In genomic region chr1:248627971-248628844, GRCh38 we compare ENCODE assay signal across 19 cellular contexts. TPM values are rescaled to one million over a fixed set of nuclear protein-coding genes. Genes with fewer than 3 reads are reported as not detected.
A peak's percentile ranks its signal among the peaks of the same experiment; 100 is the strongest.
DNase-seq lines count a peak whose midpoint lies in the region; ATAC-seq, FAIRE-seq and TF ChIP-seq lines count a peak whose summit lies in the region.
"Had no signal": no experiment of that assay in that cellular context is flagged by ENCODE, and none has a peak within 500 bp of the region (broad histone marks: within the 10 kb centered on the region; RNA-seq: fewer than 3 reads in every experiment).

No MANE protein-coding gene starts in this region.

- no peaks in the 10 kb centered on the region for H3K4me1 ChIP-seq in kidney (ENCODE audit: control insufficient read depth in 1 of 2, insufficient read depth in 1 of 2, low read depth in 1 of 2, low read length in 2 of 2)
- H3K4me1 ChIP-seq: BLaER1, gastrocnemius medialis had no signal

- H3K4me1 Mint-ChIP-seq in activated T-helper 17 cell treated with anti-CD3 and anti-CD28 coated beads, Interleukin-2, amount 50 U/mL, for 72 hours = no peaks in the 10 kb centered on the region
- H3K4me1 Mint-ChIP-seq: GM23338 had no signal

- no peak for FAIRE-seq in kidney (lab: Jason Lieb, UNC)

- H3K9ac ChIP-seq in kidney (ENCODE audit: low read length in 2 of 2) = no peak overlapping the region
- H3K9ac ChIP-seq: BLaER1 had no signal

- ATAC-seq in GM18499 (IDR thresholded peaks at IDR 0.05; ENCODE audit: insufficient read depth, unreplicated experiment) = peak; percentile 93
- ATAC-seq in GM19463 (IDR thresholded peaks at IDR 0.05; ENCODE audit: unreplicated experiment) = peak; percentile 93
- peak; percentile 99 for ATAC-seq in HG02870 (IDR thresholded peaks at IDR 0.05; ENCODE audit: unreplicated experiment)
- peak; percentile 80 for ATAC-seq in HG03521 (IDR thresholded peaks at IDR 0.05; ENCODE audit: unreplicated experiment)
- ATAC-seq in activated T-helper 17 cell treated with anti-CD3 and anti-CD28 coated beads, Interleukin-2, amount 50 U/mL, for 72 hours (replicated peaks) = no peak
- no peak for ATAC-seq in omental fat pad (ENCODE audit: low FRiP score)
- ATAC-seq in activated CD4-positive, CD25-positive, alpha-beta regulatory T cell treated with anti-CD3 and anti-CD28 coated beads, Interleukin-2, amount 50 U/mL, for 24 hours = no peak
- ATAC-seq: gastrocnemius medialis, GM23338, left colon had no signal

- no peaks in the 10 kb centered on the region for H3K9me3 ChIP-seq in kidney (ENCODE audit: control insufficient read depth in 1 of 2, low read length in 2 of 2)
- H3K9me3 ChIP-seq: BLaER1, gastrocnemius medialis had no signal

- no peak for DNase-seq in kidney
- DNase-seq in omental fat pad (ENCODE audit: low spot score) = no peak
- DNase-seq: activated CD4-positive, alpha-beta T cell treated with anti-CD3 and anti-CD28 coated beads, Interleukin-2, amount 50 U/mL, for 1 hour; effector memory CD4-positive, alpha-beta T cell; gastrocnemius medialis; left colon; NCI-H187; SW 1271 had no signal

- intact Hi-C loops in kidney (cut with DNase I) = no loop called here

- no peaks in the 10 kb centered on the region for H3K9me3 Mint-ChIP-seq in activated T-helper 17 cell treated with anti-CD3 and anti-CD28 coated beads, Interleukin-2, amount 50 U/mL, for 72 hours

- H3K36me3 ChIP-seq in kidney (ENCODE audit: control insufficient read depth in 1 of 2, insufficient read depth in 2 of 2, low read length in 2 of 2) = no peaks in the 10 kb centered on the region
- H3K36me3 ChIP-seq: BLaER1, gastrocnemius medialis had no signal

- TF ChIP-seq CTCF in kidney (IDR thresholded peaks at IDR 0.05; ENCODE audit: borderline replicate concordance, extremely low read depth, insufficient read depth) (no peak), omental fat pad (IDR thresholded peaks at IDR 0.05) (no peak)

- no peak overlapping the region for H3K27ac ChIP-seq in kidney (ENCODE audit: low read depth in 2 of 2, low read length in 2 of 2)
- H3K27ac ChIP-seq: BLaER1, gastrocnemius medialis had no signal

- no peaks in the 10 kb centered on the region for H3K36me3 Mint-ChIP-seq in activated T-helper 17 cell treated with anti-CD3 and anti-CD28 coated beads, Interleukin-2, amount 50 U/mL, for 72 hours (ENCODE audit: low read depth)

- H3K4me3 Mint-ChIP-seq in activated T-helper 17 cell treated with anti-CD3 and anti-CD28 coated beads, Interleukin-2, amount 50 U/mL, for 72 hours = no peak overlapping the region
- H3K4me3 Mint-ChIP-seq: GM23338 had no signal

- no peak overlapping the region for H3K4me3 ChIP-seq in kidney (ENCODE audit: low read length in 2 of 2)
- H3K4me3 ChIP-seq: BLaER1, gastrocnemius medialis, GM23338, smooth muscle cell had no signal

- no peaks in the 10 kb centered on the region for H3K27me3 Mint-ChIP-seq in activated T-helper 17 cell treated with anti-CD3 and anti-CD28 coated beads, Interleukin-2, amount 50 U/mL, for 72 hours

- H3K27ac Mint-ChIP-seq in activated T-helper 17 cell treated with anti-CD3 and anti-CD28 coated beads, Interleukin-2, amount 50 U/mL, for 72 hours = no peak overlapping the region
- H3K27ac Mint-ChIP-seq: GM23338 had no signal

RNA-seq across cellular contexts. Expression of gene OR2T11, which starts 6.7 kb away (rescaled TPM):
- total RNA-seq in kidney (0.57 TPM), omental fat pad (not detected)
- polyA plus RNA-seq in kidney (ENCODE audit: insufficient read depth, low read depth, low replicate concordance) = not detected
- not detected for total RNA-seq in activated T-helper 17 cell treated with anti-CD3 and anti-CD28 coated beads, Interleukin-2, amount 50 U/mL, for 72 hours
- total RNA-seq: gastrocnemius medialis, GM23338, left colon, smooth muscle cell, urinary bladder had no signal
- polyA plus RNA-seq: GM23338, neural cell, smooth muscle cell, urinary bladder had no signal

RNA-seq across cellular contexts. Expression of gene OR2T35, which starts 16.9 kb away (rescaled TPM):
- total RNA-seq in kidney (0.28 TPM), omental fat pad (not detected)
- not detected for polyA plus RNA-seq in kidney (ENCODE audit: insufficient read depth, low read depth, low replicate concordance)
- total RNA-seq in activated T-helper 17 cell treated with anti-CD3 and anti-CD28 coated beads, Interleukin-2, amount 50 U/mL, for 72 hours = not detected
- total RNA-seq: gastrocnemius medialis, GM23338, left colon, smooth muscle cell, urinary bladder had no signal
- polyA plus RNA-seq: GM23338, neural cell, smooth muscle cell, urinary bladder had no signal

RNA-seq across cellular contexts. Expression of gene OR2T27, which starts 27.1 kb away (rescaled TPM):
- total RNA-seq in kidney = not detected
- not detected for polyA plus RNA-seq in kidney (ENCODE audit: insufficient read depth, low read depth, low replicate concordance)
- not detected for total RNA-seq in activated T-helper 17 cell treated with anti-CD3 and anti-CD28 coated beads, Interleukin-2, amount 50 U/mL, for 72 hours
- not detected for total RNA-seq in omental fat pad
- total RNA-seq: gastrocnemius medialis, GM23338, left colon, smooth muscle cell, urinary bladder had no signal
- polyA plus RNA-seq: GM23338, neural cell, smooth muscle cell, urinary bladder had no signal

RNA-seq across cellular contexts. Expression of gene OR2T10, which starts 30.7 kb away (rescaled TPM):
- 0.41 TPM for total RNA-seq in kidney
- 1.1 TPM for polyA plus RNA-seq in kidney (ENCODE audit: insufficient read depth, low read depth, low replicate concordance)
- total RNA-seq in activated T-helper 17 cell treated with anti-CD3 and anti-CD28 coated beads, Interleukin-2, amount 50 U/mL, for 72 hours = not detected
- not detected for total RNA-seq in omental fat pad
- total RNA-seq: gastrocnemius medialis, GM23338, left colon, smooth muscle cell, urinary bladder had no signal
- polyA plus RNA-seq: GM23338, neural cell, smooth muscle cell, urinary bladder had no signal

RNA-seq across cellular contexts. Expression of gene OR2T34, which starts 53.7 kb away (rescaled TPM):
- total RNA-seq in kidney (not detected), omental fat pad (not detected)
- polyA plus RNA-seq in kidney (ENCODE audit: insufficient read depth, low read depth, low replicate concordance) = not detected
- not detected for total RNA-seq in activated T-helper 17 cell treated with anti-CD3 and anti-CD28 coated beads, Interleukin-2, amount 50 U/mL, for 72 hours
- total RNA-seq: gastrocnemius medialis, GM23338, left colon, smooth muscle cell, urinary bladder had no signal
- polyA plus RNA-seq: GM23338, neural cell, smooth muscle cell, urinary bladder had no signal

Comparison
In these comparisons a context has a peak if more than half of its experiments do, and no peak if none do; other contexts are left out.
1. ATAC-seq: peak in GM18499 (single experiment), GM19463 (single experiment), HG02870 (single experiment) and HG03521 (single experiment); none in activated T-helper 17 cell treated with anti-CD3 and anti-CD28 coated beads, Interleukin-2, amount 50 U/mL, for 72 hours (single experiment), omental fat pad (single experiment) and activated CD4-positive, CD25-positive, alpha-beta regulatory T cell treated with anti-CD3 and anti-CD28 coated beads, Interleukin-2, amount 50 U/mL, for 24 hours (0 of 2).